8 cellular contexts compared by ENCODE assay signal in genomic region chr17:28720247-28720996, GRCh38. TPM values are rescaled to one million over a fixed set of nuclear protein-coding genes. Genes with fewer than 3 reads are reported as not detected.
DNase-seq lines count a peak whose midpoint lies in the region; ATAC-seq and TF ChIP-seq lines count a peak whose summit lies in the region.

No MANE protein-coding gene starts in this region.

- in situ Hi-C loops in brain microvascular endothelial cell (cut with HindIII; ENCODE audit: low pct_ligation_motif_present, low sequenced_read_pairs): no loop called here

- H3K4me3 ChIP-seq in brain microvascular endothelial cell (ENCODE audit: low read depth, low read length): peak overlapping the region; percentile 97
- H3K4me3 ChIP-seq in mesodermal cell (ENCODE audit: extremely low read depth, insufficient read depth, low read length, poor library complexity, severe bottlenecking): peak overlapping the region; percentile 93
- H3K4me3 ChIP-seq in upper lobe of right lung: peak overlapping the region; percentile 86

- TF ChIP-seq CTCF in Calu3 (IDR thresholded peaks at IDR 0.05; ENCODE audit: unreplicated experiment): no peak
- peak; percentile 28 for TF ChIP-seq CTCF in brain microvascular endothelial cell (IDR thresholded peaks at IDR 0.05; ENCODE audit: low read depth, low read length, missing control alignments)
- no peak for TF ChIP-seq CTCF in upper lobe of right lung (IDR thresholded peaks at IDR 0.05)

- no peaks in the 10 kb centered on the region for H3K27me3 ChIP-seq in brain microvascular endothelial cell (replicated peaks)
- H3K27me3 ChIP-seq in upper lobe of right lung: no peaks in the 10 kb centered on the region

- intact Hi-C loops in Calu3 (cut with micrococcal nuclease; ENCODE audit: unreplicated experiment) (loop anchor here (5.0 to 10.0 kb wide), 4 partner anchors 84 to 394 kb away; no protein-coding TSS in a partner anchor), upper lobe of right lung (cut with DNase I) (no loop called here)

- peaks cover 74% of the 10 kb centered on the region for H3K36me3 Mint-ChIP-seq in Calu3 (ENCODE audit: insufficient read depth, unreplicated experiment)

- H3K4me1 Mint-ChIP-seq in Calu3 (ENCODE audit: low read depth, unreplicated experiment): peaks cover 41% of the 10 kb centered on the region

- H3K4me1 ChIP-seq in mesodermal cell (ENCODE audit: control insufficient read depth, insufficient read depth, low read length, poor library complexity, severe bottlenecking) (peaks cover 37% of the 10 kb centered on the region), upper lobe of right lung (peaks cover 56% of the 10 kb centered on the region)

- DNase-seq in Calu3: no peak
- peak; percentile 66 for DNase-seq in NAMALWA (ENCODE audit: low spot score)
- no peak for DNase-seq in brain microvascular endothelial cell
- no peak for DNase-seq in upper lobe of right lung
- no peak for DNase-seq in HK-2 (ENCODE audit: unreplicated experiment)
- DNase-seq in mesenteric fat pad (ENCODE audit: low spot score): no peak
- no peak for DNase-seq in dedifferentiated amniotic fluid mesenchymal stem cell (ENCODE audit: extremely low spot score)

- H3K36me3 ChIP-seq in brain microvascular endothelial cell (replicated peaks) (peaks cover 43% of the 10 kb centered on the region), mesodermal cell (ENCODE audit: control insufficient read depth, insufficient read depth, low read length) (peaks cover 53% of the 10 kb centered on the region), upper lobe of right lung (peaks cover 41% of the 10 kb centered on the region)

- H3K9me3 ChIP-seq in mesodermal cell (ENCODE audit: control insufficient read depth, low read length) (no peaks in the 10 kb centered on the region), upper lobe of right lung (no peaks in the 10 kb centered on the region)

- H3K27ac Mint-ChIP-seq in Calu3 (ENCODE audit: unreplicated experiment): peak overlapping the region; percentile 96

- no peaks in the 10 kb centered on the region for H3K27me3 Mint-ChIP-seq in Calu3 (ENCODE audit: unreplicated experiment)

- H3K9me3 Mint-ChIP-seq in Calu3 (ENCODE audit: low read depth, unreplicated experiment): no peaks in the 10 kb centered on the region

- H3K27ac ChIP-seq in brain microvascular endothelial cell (peak overlapping the region; percentile 93), mesodermal cell (ENCODE audit: low read depth, low read length, severe bottlenecking) (peak overlapping the region; percentile 97), upper lobe of right lung (peak overlapping the region; percentile 86)

- ATAC-seq in upper lobe of right lung: no peak

- BruUV-seq in Calu3 (replicated peaks; lab: Mats Ljungman, UMichigan): TSS peak; percentile 84

- 0 to 1% methylated on average over 11 to 15 of the region's 30 CpGs for WGBS in mesodermal cell (ENCODE audit: insufficient coverage in 2 of 2), 2 experiments

- peak overlapping the region; percentile 89 for H3K4me3 Mint-ChIP-seq in Calu3 (ENCODE audit: low read depth, unreplicated experiment)

- CTCF ChIA-PET in Calu3 (lab: Charles Lee): interaction anchor here (1.3 to 1.4 kb wide), 4 partner anchors 8 to 217 kb away, joined by 5 to 19 read pairs (median 7); partner anchors contain the start of gene NEK8

RNA-seq across cellular contexts. Expression of gene RPL23A, which starts 0.6 kb away (rescaled TPM):
- 1,148 and 1,217 TPM in 2 replicates for total RNA-seq in Calu3 (2022)
- polyA plus RNA-seq in mesodermal cell (2013, experiment 1 of 2): 2,457 TPM
- 2,483 TPM for polyA plus RNA-seq in mesodermal cell (2013, experiment 2 of 2)
- total RNA-seq in upper lobe of right lung: 1,221 TPM
- 1,078 TPM for total RNA-seq in mesenteric fat pad

RNA-seq across cellular contexts. Expression of gene RAB34, which starts 2.8 kb away (rescaled TPM):
- total RNA-seq in Calu3 (2022) (34.5 and 35.3 TPM in 2 replicates), upper lobe of right lung (63.5 TPM), mesenteric fat pad (43.3 TPM)
- 209 TPM for polyA plus RNA-seq in mesodermal cell (2013, experiment 1 of 2)
- polyA plus RNA-seq in mesodermal cell (2013, experiment 2 of 2): 185 TPM

RNA-seq across cellular contexts. Expression of gene TLCD1, which starts 5.6 kb away (rescaled TPM):
- total RNA-seq in Calu3 (2022): 44.9 and 49.3 TPM in 2 replicates
- polyA plus RNA-seq in mesodermal cell (2013, experiment 1 of 2): 6.0 TPM
- 8.9 TPM for polyA plus RNA-seq in mesodermal cell (2013, experiment 2 of 2)
- 16.2 TPM for total RNA-seq in upper lobe of right lung
- 3.4 TPM for total RNA-seq in mesenteric fat pad

RNA-seq across cellular contexts. Expression of gene NEK8, which starts 8.2 kb away (rescaled TPM):
- total RNA-seq in Calu3 (2022): 10.8 and 11.4 TPM in 2 replicates
- 4.8 TPM for polyA plus RNA-seq in mesodermal cell (2013, experiment 1 of 2)
- 5.7 TPM for polyA plus RNA-seq in mesodermal cell (2013, experiment 2 of 2)
- total RNA-seq in upper lobe of right lung: 8.4 TPM
- total RNA-seq in mesenteric fat pad: 2.3 TPM

RNA-seq across cellular contexts. Expression of gene PROCA1, which starts 8.7 kb away (rescaled TPM):
- total RNA-seq in Calu3 (2022) (4.2 and 4.3 TPM in 2 replicates), upper lobe of right lung (3.3 TPM), mesenteric fat pad (1.3 TPM)
- polyA plus RNA-seq in mesodermal cell (2013, experiment 1 of 2): 13.1 TPM
- 11.7 TPM for polyA plus RNA-seq in mesodermal cell (2013, experiment 2 of 2)
